In genomic region chr17:80760501-80760900, GRCh38 we compare ENCODE assay signal across 1 cellular context.
TF ChIP-seq lines count a peak whose summit lies in the region.

No MANE protein-coding gene starts in this region.

TF ChIP-seq in WTC11, 78 proteins besides CTCF, POLR2A, EP300 and RAD21 (continued from another document):
- TF ChIP-seq, protein P1, sequence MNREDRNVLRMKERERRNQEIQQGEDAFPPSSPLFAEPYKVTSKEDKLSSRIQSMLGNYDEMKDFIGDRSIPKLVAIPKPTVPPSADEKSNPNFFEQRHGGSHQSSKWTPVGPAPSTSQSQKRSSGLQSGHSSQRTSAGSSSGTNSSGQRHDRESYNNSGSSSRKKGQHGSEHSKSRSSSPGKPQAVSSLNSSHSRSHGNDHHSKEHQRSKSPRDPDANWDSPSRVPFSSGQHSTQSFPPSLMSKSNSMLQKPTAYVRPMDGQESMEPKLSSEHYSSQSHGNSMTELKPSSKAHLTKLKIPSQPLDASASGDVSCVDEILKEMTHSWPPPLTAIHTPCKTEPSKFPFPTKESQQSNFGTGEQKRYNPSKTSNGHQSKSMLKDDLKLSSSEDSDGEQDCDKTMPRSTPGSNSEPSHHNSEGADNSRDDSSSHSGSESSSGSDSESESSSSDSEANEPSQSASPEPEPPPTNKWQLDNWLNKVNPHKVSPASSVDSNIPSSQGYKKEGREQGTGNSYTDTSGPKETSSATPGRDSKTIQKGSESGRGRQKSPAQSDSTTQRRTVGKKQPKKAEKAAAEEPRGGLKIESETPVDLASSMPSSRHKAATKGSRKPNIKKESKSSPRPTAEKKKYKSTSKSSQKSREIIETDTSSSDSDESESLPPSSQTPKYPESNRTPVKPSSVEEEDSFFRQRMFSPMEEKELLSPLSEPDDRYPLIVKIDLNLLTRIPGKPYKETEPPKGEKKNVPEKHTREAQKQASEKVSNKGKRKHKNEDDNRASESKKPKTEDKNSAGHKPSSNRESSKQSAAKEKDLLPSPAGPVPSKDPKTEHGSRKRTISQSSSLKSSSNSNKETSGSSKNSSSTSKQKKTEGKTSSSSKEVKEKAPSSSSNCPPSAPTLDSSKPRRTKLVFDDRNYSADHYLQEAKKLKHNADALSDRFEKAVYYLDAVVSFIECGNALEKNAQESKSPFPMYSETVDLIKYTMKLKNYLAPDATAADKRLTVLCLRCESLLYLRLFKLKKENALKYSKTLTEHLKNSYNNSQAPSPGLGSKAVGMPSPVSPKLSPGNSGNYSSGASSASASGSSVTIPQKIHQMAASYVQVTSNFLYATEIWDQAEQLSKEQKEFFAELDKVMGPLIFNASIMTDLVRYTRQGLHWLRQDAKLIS (CRISPR knock-in tag; IDR thresholded peaks at IDR 0.05; ENCODE audit: borderline replicate concordance): no peak
- no peak for TF ChIP-seq ZNF671 (CRISPR knock-in tag; IDR thresholded peaks at IDR 0.05)
- no peak for TF ChIP-seq CBFB (CRISPR knock-in tag; IDR thresholded peaks at IDR 0.05; ENCODE audit: low read depth)
- TF ChIP-seq, protein P2, sequence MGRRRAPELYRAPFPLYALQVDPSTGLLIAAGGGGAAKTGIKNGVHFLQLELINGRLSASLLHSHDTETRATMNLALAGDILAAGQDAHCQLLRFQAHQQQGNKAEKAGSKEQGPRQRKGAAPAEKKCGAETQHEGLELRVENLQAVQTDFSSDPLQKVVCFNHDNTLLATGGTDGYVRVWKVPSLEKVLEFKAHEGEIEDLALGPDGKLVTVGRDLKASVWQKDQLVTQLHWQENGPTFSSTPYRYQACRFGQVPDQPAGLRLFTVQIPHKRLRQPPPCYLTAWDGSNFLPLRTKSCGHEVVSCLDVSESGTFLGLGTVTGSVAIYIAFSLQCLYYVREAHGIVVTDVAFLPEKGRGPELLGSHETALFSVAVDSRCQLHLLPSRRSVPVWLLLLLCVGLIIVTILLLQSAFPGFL (CRISPR knock-in tag; IDR thresholded peaks at IDR 0.05; ENCODE audit: borderline replicate concordance): no peak
- TF ChIP-seq, protein P3, sequence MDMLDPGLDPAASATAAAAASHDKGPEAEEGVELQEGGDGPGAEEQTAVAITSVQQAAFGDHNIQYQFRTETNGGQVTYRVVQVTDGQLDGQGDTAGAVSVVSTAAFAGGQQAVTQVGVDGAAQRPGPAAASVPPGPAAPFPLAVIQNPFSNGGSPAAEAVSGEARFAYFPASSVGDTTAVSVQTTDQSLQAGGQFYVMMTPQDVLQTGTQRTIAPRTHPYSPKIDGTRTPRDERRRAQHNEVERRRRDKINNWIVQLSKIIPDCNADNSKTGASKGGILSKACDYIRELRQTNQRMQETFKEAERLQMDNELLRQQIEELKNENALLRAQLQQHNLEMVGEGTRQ (CRISPR knock-in tag; IDR thresholded peaks at IDR 0.05): no peak
- no peak for TF ChIP-seq ESRRA (CRISPR knock-in tag; IDR thresholded peaks at IDR 0.05; ENCODE audit: borderline replicate concordance)
- TF ChIP-seq NFE2L1 (CRISPR knock-in tag; IDR thresholded peaks at IDR 0.05): no peak
- TF ChIP-seq AR (CRISPR knock-in tag; IDR thresholded peaks at IDR 0.05): no peak
TF ChIP-seq in WTC11: peak in this region for 0.
